23 cellular contexts compared by ENCODE assay signal in genomic region chr2:102438124-102438523, GRCh38. TPM values are rescaled to one million over a fixed set of nuclear protein-coding genes. Genes with fewer than 3 reads are reported as not detected.
"Had no signal": no experiment of that assay in that cellular context is flagged by ENCODE, and none has a peak within 500 bp of the region (broad histone marks: within the 10 kb centered on the region; RNA-seq: fewer than 3 reads in every experiment).

No MANE protein-coding gene starts in this region.

- H3K27me3 Mint-ChIP-seq: stimulated activated naive B cell treated with anti-CD40 and anti-IgM and Interleukin-4, amounts not matched to agents 10 μg/mL and 1 μg/mL and 100 μg/mL, for 72 hours had no signal

- H3K4me3 ChIP-seq: colonic mucosa, gastrocnemius medialis, heart right ventricle, spleen had no signal

- DNase-seq: colonic mucosa; dermis blood vessel endothelial cell; gastrocnemius medialis; heart right ventricle; hypothalamus; kidney glomerular epithelial cell; mesendoderm; naive B cell; posterior cingulate gyrus; spleen; stimulated activated CD4-positive, alpha-beta T cell treated with anti-CD3 and anti-CD28 coated beads, Interleukin-15, amount 100 ng/mL, for 24 hours; stimulated activated CD4-positive, alpha-beta T cell treated with anti-CD3 and anti-CD28 coated beads, Interleukin-1b, Interleukin-23, amount 100 ng/mL, for 48 hours; stimulated activated CD4-positive, alpha-beta T cell treated with anti-CD3 and anti-CD28 coated beads, Interleukin-4, amount 100 ng/mL, for 24 hours; stimulated activated naive B cell treated with anti-CD40 and anti-IgM and Interleukin-4, amounts not matched to agents 10 μg/mL and 1 μg/mL and 100 μg/mL, for 72 hours had no signal

- H3K36me3 Mint-ChIP-seq: naive B cell; stimulated activated naive B cell treated with anti-CD40 and anti-IgM and Interleukin-4, amounts not matched to agents 10 μg/mL and 1 μg/mL and 100 μg/mL, for 72 hours; type B pancreatic cell had no signal

- H3K27ac Mint-ChIP-seq: naive B cell; stimulated activated naive B cell treated with anti-CD40 and anti-IgM and Interleukin-4, amounts not matched to agents 10 μg/mL and 1 μg/mL and 100 μg/mL, for 72 hours; type B pancreatic cell had no signal

- H3K27me3 ChIP-seq: colonic mucosa, gastrocnemius medialis, spleen had no signal

- H3K9me3 Mint-ChIP-seq: naive B cell; stimulated activated naive B cell treated with anti-CD40 and anti-IgM and Interleukin-4, amounts not matched to agents 10 μg/mL and 1 μg/mL and 100 μg/mL, for 72 hours; type B pancreatic cell had no signal

- H3K27ac ChIP-seq: colonic mucosa, gastrocnemius medialis had no signal

- ATAC-seq: esophagus mucosa; gastrocnemius medialis; heart right ventricle; sciatic nerve; stimulated activated naive B cell treated with anti-CD40 and anti-IgM and Interleukin-4, amounts not matched to agents 10 μg/mL and 1 μg/mL and 100 μg/mL, for 72 hours had no signal

- H3K4me3 Mint-ChIP-seq: naive B cell; stimulated activated naive B cell treated with anti-CD40 and anti-IgM and Interleukin-4, amounts not matched to agents 10 μg/mL and 1 μg/mL and 100 μg/mL, for 72 hours; type B pancreatic cell had no signal

RNA-seq across cellular contexts. Expression of gene IL18RAP, which starts 15.2 kb away (rescaled TPM):
- total RNA-seq: dermis blood vessel endothelial cell, fibroblast of villous mesenchyme, lung microvascular endothelial cell, osteocyte had no signal

RNA-seq across cellular contexts. Expression of gene SLC9A4, which starts 34.9 kb away (rescaled TPM):
- total RNA-seq: dermis blood vessel endothelial cell, fibroblast of villous mesenchyme, gastrocnemius medialis, liver, lung microvascular endothelial cell, osteocyte, pulmonary artery endothelial cell, sciatic nerve, skeletal muscle tissue had no signal
